Comparison of ENCODE assay signal across 8 cellular contexts in the genomic region with DNA sequence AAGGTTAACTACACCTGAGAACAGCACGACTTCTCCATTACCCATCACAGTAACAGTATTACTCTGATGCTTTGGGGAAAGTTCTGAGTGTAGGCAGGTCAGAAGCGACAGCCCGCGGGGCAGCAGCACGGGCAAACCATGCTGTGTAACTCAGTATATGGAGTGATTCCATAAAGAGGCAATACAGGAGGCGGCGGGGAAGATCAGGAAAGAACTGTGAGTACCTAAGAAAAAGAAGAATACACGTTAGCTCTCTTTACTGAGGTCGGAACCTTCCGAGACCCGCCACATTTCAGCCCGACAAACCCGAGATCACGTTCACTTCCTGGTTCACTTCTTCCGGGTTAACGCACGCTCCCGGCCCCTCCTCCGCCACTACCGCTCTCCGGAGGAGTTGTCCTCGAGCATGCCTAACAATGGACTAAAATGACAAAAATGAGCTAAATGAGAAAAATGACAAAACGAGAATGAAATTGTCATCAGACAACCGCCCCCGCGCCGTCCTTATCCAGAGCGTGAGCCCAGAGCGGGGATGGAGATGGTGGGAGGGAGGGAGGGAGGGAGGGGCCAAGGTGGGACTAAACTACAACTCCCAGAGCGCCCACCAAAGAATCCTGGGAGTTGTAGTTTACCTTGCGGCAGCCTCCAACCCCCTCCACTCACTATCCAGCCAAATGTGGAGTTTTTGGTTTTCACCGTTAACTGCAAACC. TPM values are rescaled to one million over a fixed set of nuclear protein-coding genes. Genes with fewer than 3 reads are reported as not detected.
A peak's percentile ranks its signal among the peaks of the same experiment; 100 is the strongest.
DNase-seq lines count a peak whose midpoint lies in the region; ATAC-seq and TF ChIP-seq lines count a peak whose summit lies in the region.

A gene with protein sequence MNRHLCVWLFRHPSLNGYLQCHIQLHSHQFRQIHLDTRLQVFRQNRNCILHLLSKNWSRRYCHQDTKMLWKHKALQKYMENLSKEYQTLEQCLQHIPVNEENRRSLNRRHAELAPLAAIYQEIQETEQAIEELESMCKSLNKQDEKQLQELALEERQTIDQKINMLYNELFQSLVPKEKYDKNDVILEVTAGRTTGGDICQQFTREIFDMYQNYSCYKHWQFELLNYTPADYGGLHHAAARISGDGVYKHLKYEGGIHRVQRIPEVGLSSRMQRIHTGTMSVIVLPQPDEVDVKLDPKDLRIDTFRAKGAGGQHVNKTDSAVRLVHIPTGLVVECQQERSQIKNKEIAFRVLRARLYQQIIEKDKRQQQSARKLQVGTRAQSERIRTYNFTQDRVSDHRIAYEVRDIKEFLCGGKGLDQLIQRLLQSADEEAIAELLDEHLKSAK (minus strand): TSS at position 316 of the 711 bp plus-strand sequence. CDS start 2,669 bp downstream, outside the sequence.

- H3K27ac ChIP-seq in angular gyrus (ENCODE audit: low read depth, low read length) (peak within 1 kb of the TSS; percentile 97), right atrium auricular region (peak within 1 kb of the TSS; percentile 80 to 83), rectal smooth muscle tissue (ENCODE audit: low read depth, low read length) (peak within 1 kb of the TSS; percentile 57), vagina (peak within 1 kb of the TSS; percentile 90)

- peaks cover 12% of the 10 kb centered on the region for H3K36me3 ChIP-seq in right atrium auricular region
- H3K36me3 ChIP-seq in rectal smooth muscle tissue (ENCODE audit: control insufficient read depth, insufficient read depth, low read length) = peaks cover 5% of the 10 kb centered on the region
- peaks cover 0 to 12% of the 10 kb centered on the region in 2 donors for H3K36me3 ChIP-seq in vagina

- H3K27me3 Mint-ChIP-seq in T-helper 17 cell = no peaks in the 10 kb centered on the region

- TF ChIP-seq CTCF in right atrium auricular region (IDR thresholded peaks at IDR 0.05) (no peak), vagina (IDR thresholded peaks at IDR 0.05) (no peak)

- intact Hi-C loops in vagina (cut with DNase I) = no loop called here

- H3K9me3 ChIP-seq in T-helper 17 cell (ENCODE audit: control insufficient read depth, low read length, poor library complexity, severe bottlenecking) (peaks cover 5% of the 10 kb centered on the region), right atrium auricular region (peaks cover 0 to 6% of the 10 kb centered on the region in 2 donors), vagina (no peaks in the 10 kb centered on the region)

- TF ChIP-seq POLR2A in vagina (IDR thresholded peaks at IDR 0.05) = no peak

- H3K4me1 ChIP-seq in right atrium auricular region = peaks cover 0 to 6% of the 10 kb centered on the region in 2 donors
- no peaks in the 10 kb centered on the region for H3K4me1 ChIP-seq in rectal smooth muscle tissue (ENCODE audit: control insufficient read depth, insufficient read depth, low read length)
- peaks cover 7% of the 10 kb centered on the region for H3K4me1 ChIP-seq in vagina

- H3K9ac ChIP-seq in rectal smooth muscle tissue (ENCODE audit: low read length) = peak within 1 kb of the TSS; percentile 59

- H3K4me1 Mint-ChIP-seq in T-helper 17 cell = peaks cover 14% of the 10 kb centered on the region

- H3K4me3 ChIP-seq in right atrium auricular region = peak within 1 kb of the TSS; percentile 53 to 66
- peak within 1 kb of the TSS; percentile 79 for H3K4me3 ChIP-seq in rectal smooth muscle tissue (ENCODE audit: low read length)
- H3K4me3 ChIP-seq in vagina = peak within 1 kb of the TSS; percentile 44 to 55

- peak within 1 kb of the TSS; percentile 99 for H3K4me3 Mint-ChIP-seq in T-helper 17 cell

- peak within 1 kb of the TSS; percentile 97 for H3K27ac Mint-ChIP-seq in T-helper 17 cell

- H3K27me3 ChIP-seq in right atrium auricular region (no peaks in the 10 kb centered on the region), rectal smooth muscle tissue (ENCODE audit: control insufficient read depth, insufficient read depth, low read length) (no peaks in the 10 kb centered on the region), vagina (no peaks in the 10 kb centered on the region)

- H3K36me3 Mint-ChIP-seq in T-helper 17 cell (ENCODE audit: low read depth) = peaks cover 4% of the 10 kb centered on the region

- DNase-seq in NCI-H146 treated with DMSO at 0.1 percent for 48 hours (lab: John Stamatoyannopoulos, UW; ENCODE audit: unreplicated experiment) (peak; percentile 77), T-helper 17 cell (peak; percentile 58 to 62 (median 61)), right atrium auricular region (ENCODE audit: low spot score) (peak; percentile 73), vagina (ENCODE audit: extremely low spot score in 2 of 2) (no peak)

- ATAC-seq in GM18498 (IDR thresholded peaks at IDR 0.05; ENCODE audit: unreplicated experiment) = peak; percentile 96
- ATAC-seq in HG02884 (IDR thresholded peaks at IDR 0.05; ENCODE audit: unreplicated experiment) = peak; percentile 94
- ATAC-seq in T-helper 17 cell = peak; percentile 94

RNA-seq across cellular contexts. Expression of the gene that starts here (rescaled TPM):
- total RNA-seq in T-helper 17 cell (10 to 100 TPM; 13.8 to 17.7 TPM), right atrium auricular region (10 to 100 TPM in 1 of 2 donors, 1 to 10 TPM in 1; 9.3 to 11.5 TPM), vagina (17.2 TPM)

Comparison
In these comparisons a context has a peak if more than half of its experiments do, and no peak if none do; other contexts are left out.
1. DNase-seq: peak in NCI-H146 treated with DMSO at 0.1 percent for 48 hours (single experiment), T-helper 17 cell (3 of 3) and right atrium auricular region (single experiment); none in vagina (0 of 2).
2. Peak in every context shown above with its lines, with median percentiles within 50 percentile points of each other: ATAC-seq, H3K27ac ChIP-seq and H3K4me3 ChIP-seq.